12 cellular contexts compared by ENCODE assay signal in genomic region chrX:2391869-2392606, GRCh38.
A peak's percentile ranks its signal among the peaks of the same experiment; 100 is the strongest.
DNase-seq lines count a peak whose midpoint lies in the region; ATAC-seq lines count a peak whose summit lies in the region.
"Had no signal": no experiment of that assay in that cellular context is flagged by ENCODE, and none has a peak within 500 bp of the region (broad histone marks: within the 10 kb centered on the region; RNA-seq: fewer than 3 reads in every experiment).

No MANE protein-coding gene starts in this region.

- H3K4me3 ChIP-seq in mesendoderm (ENCODE audit: low read length) = no peak overlapping the region

- H2BK15ac ChIP-seq in mesendoderm (replicated peaks; ENCODE audit: low read depth) = no peak overlapping the region

- H2BK5ac ChIP-seq in mesendoderm (ENCODE audit: low read length) = no peak overlapping the region

- no peak overlapping the region for H3K4me2 ChIP-seq in mesendoderm (ENCODE audit: low read length)

- H3K27me3 ChIP-seq in mesendoderm (ENCODE audit: insufficient read depth, low read length, poor library complexity) = no peaks in the 10 kb centered on the region

- no peak overlapping the region for H4K8ac ChIP-seq in mesendoderm (ENCODE audit: low read depth, low read length)

- H3K18ac ChIP-seq in mesendoderm (ENCODE audit: low read length) = no peak overlapping the region

- no peak for ATAC-seq in GM21529 (IDR thresholded peaks at IDR 0.05; ENCODE audit: unreplicated experiment)
- ATAC-seq in GM19455 (IDR thresholded peaks at IDR 0.05; ENCODE audit: unreplicated experiment) = no peak
- ATAC-seq: naive thymus-derived CD8-positive, alpha-beta T cell had no signal

- H3K36me3 ChIP-seq in mesendoderm (ENCODE audit: control insufficient read depth, insufficient read depth, low read length) = peaks cover 4% of the 10 kb centered on the region

- H3K79me1 ChIP-seq in mesendoderm (ENCODE audit: low read length) = peaks cover 6% of the 10 kb centered on the region

- no peak overlapping the region for H3K56ac ChIP-seq in mesendoderm (ENCODE audit: low read length)

- no peak overlapping the region for H4K5ac ChIP-seq in mesendoderm (ENCODE audit: low read length)

- DNase-seq in Daoy (ENCODE audit: low read depth) (peak; percentile 89), NCI-H226 (peak; percentile 97), epidermal melanocyte (ENCODE audit: insufficient read length, low spot score) (peak; percentile 28), mesendoderm (peak; percentile 98), COR-L47 (lab: John Stamatoyannopoulos, UW) (no peak), NCI-H1930 (lab: John Stamatoyannopoulos, UW) (no peak)
- DNase-seq: naive thymus-derived CD8-positive, alpha-beta T cell; Right ventricle myocardium superior; stimulated activated CD4-positive, alpha-beta T cell treated with anti-CD3 and anti-CD28 coated beads, Interleukin-2, amount 100 ng/mL, for 24 hours; substantia nigra had no signal

- WGBS in mesendoderm (ENCODE audit: extremely low coverage, insufficient coverage, low lambda C conversion rate) = no CpG with 5 or more reads among the region's 15 CpGs

- no peak overlapping the region for H2BK120ac ChIP-seq in mesendoderm (ENCODE audit: low read depth, low read length)

- no peak overlapping the region for H2AK5ac ChIP-seq in mesendoderm (ENCODE audit: low read length)

- H3K79me2 ChIP-seq in mesendoderm (ENCODE audit: control insufficient read depth, insufficient read depth, low read length) = no peaks in the 10 kb centered on the region

- no peak overlapping the region for H3K23ac ChIP-seq in mesendoderm (ENCODE audit: low read length)

- no peak overlapping the region for H3K4ac ChIP-seq in mesendoderm (ENCODE audit: low read depth, low read length)

- no peak overlapping the region for H3K27ac ChIP-seq in mesendoderm (ENCODE audit: low read depth, low read length)

- H3K4me1 ChIP-seq in mesendoderm (ENCODE audit: control insufficient read depth, low read depth, low read length) = no peaks in the 10 kb centered on the region

- no peak overlapping the region for H3K9ac ChIP-seq in mesendoderm (ENCODE audit: low read length)

Comparison
In these comparisons a context has a peak if more than half of its experiments do, and no peak if none do; other contexts are left out.
1. DNase-seq: peak in Daoy (single experiment), NCI-H226 (single experiment), epidermal melanocyte (single experiment) and mesendoderm (single experiment); none in COR-L47 (single experiment) and NCI-H1930 (0 of 2).